ENCODE assay signal across 12 cellular contexts in the genomic region with DNA sequence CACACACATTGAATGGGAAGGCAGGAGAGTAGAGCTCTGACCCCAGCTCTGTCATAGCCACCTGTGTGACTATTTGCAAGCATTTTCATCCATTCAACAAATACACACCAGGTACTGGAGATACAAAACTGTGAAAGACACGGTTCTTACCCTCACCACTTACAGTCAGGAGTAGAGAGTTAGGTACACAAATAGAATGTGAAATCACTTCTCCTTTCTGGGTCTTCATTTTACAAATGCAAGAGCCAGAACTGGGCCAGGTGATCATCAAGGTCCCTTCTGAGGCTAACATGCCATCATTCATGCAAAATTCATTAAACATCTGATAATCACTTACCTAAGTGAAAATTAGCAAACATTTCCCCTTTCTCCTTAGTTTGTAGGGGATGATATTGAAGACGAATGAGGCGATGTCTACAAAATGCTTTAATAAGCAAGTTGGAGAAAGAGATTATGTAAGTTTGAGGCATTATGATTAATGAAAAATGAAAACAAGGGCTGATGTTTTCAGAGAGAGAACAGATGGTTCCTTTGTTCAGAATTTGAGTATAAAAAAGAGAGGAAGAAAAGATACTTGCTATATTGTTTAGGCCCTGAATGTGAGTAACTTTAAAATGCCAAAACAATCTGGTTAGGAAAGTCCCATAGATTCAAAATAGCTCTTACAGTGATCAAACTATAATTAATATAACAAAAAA.
A peak's percentile ranks its signal among the peaks of the same experiment; 100 is the strongest.
DNase-seq lines count a peak whose midpoint lies in the region; ATAC-seq, FAIRE-seq and TF ChIP-seq lines count a peak whose summit lies in the region.
"Had no signal": no experiment of that assay in that cellular context is flagged by ENCODE, and none has a peak within 500 bp of the region (broad histone marks: within the 10 kb centered on the region; RNA-seq: fewer than 3 reads in every experiment).

No MANE protein-coding gene starts in this region.

- H4K20me1 ChIP-seq in DOHH2 (ENCODE audit: control insufficient read depth, insufficient read depth, low read depth, low read length) (no peaks in the 10 kb centered on the region), endothelial cell of umbilical vein (replicated peaks; ENCODE audit: control insufficient read depth, extremely low read depth, insufficient read depth, low read length) (no peaks in the 10 kb centered on the region)

- dilution Hi-C loops in endothelial cell of umbilical vein (cut with MboI; ENCODE audit: extremely low pct_ligation_motif_present, low sequenced_read_pairs) = no loop called here

- H3K9me3 ChIP-seq in DOHH2 (ENCODE audit: control insufficient read depth, insufficient read depth, low read length) (no peaks in the 10 kb centered on the region), endothelial cell of umbilical vein (replicated peaks; ENCODE audit: control insufficient read depth, insufficient read depth, low read length) (no peaks in the 10 kb centered on the region), sigmoid colon (no peaks in the 10 kb centered on the region)
- H3K9me3 ChIP-seq: ovary had no signal

- intact Hi-C loops in endothelial cell of umbilical vein (cut with micrococcal nuclease) (no loop called here), sigmoid colon (cut with DNase I) (no loop called here), posterior cingulate gyrus (cut with DNase I) (no loop called here)

- H3K9me2 ChIP-seq in DOHH2 (replicated peaks; ENCODE audit: control insufficient read depth, low read length) = no peaks in the 10 kb centered on the region

- CTCF ChIA-PET in endothelial cell of umbilical vein (lab: Charles Lee) = interaction anchor here (1.1 kb wide), 1 partner anchor 8 kb away, joined by 3 read pairs; no protein-coding TSS in a partner anchor

- WGBS in sigmoid colon, 2 donors = 71 to 87% methylated on average over 3 of the region's 3 CpGs

- peak overlapping the region; percentile 98 for H3K27ac ChIP-seq in DOHH2 (ENCODE audit: low read depth, low read length)
- H3K27ac ChIP-seq in endothelial cell of umbilical vein (ENCODE audit: insufficient read depth, low read depth, low read length) = no peak overlapping the region
- H3K27ac ChIP-seq in sigmoid colon = peak overlapping the region; percentile 70 to 97 (median 83)
- H3K27ac ChIP-seq: ovary, RWPE1 had no signal

- H3K9ac ChIP-seq in endothelial cell of umbilical vein (replicated peaks; ENCODE audit: extremely low read depth, insufficient read depth, low read length) = no peak overlapping the region

- no TSS peak for BruUV-seq in endothelial cell of umbilical vein (replicated peaks; lab: Mats Ljungman, UMichigan)

- no peak for TF ChIP-seq EP300 in sigmoid colon (IDR thresholded peaks at IDR 0.05)

- H2AFZ ChIP-seq in endothelial cell of umbilical vein (ENCODE audit: low read depth, low read length) = no peak overlapping the region

- POLR2A ChIA-PET in endothelial cell of umbilical vein (lab: Charles Lee) = no interaction called here

- H3K4me1 ChIP-seq in DOHH2 (ENCODE audit: control insufficient read depth, low read length) (peaks cover 99% of the 10 kb centered on the region), endothelial cell of umbilical vein (ENCODE audit: control insufficient read depth, extremely low read depth, insufficient read depth, low read length) (peaks cover 4% of the 10 kb centered on the region), sigmoid colon (peaks cover 0 to 98% (median 94%) of the 10 kb centered on the region in 4 donors)

- no peak for FAIRE-seq in endothelial cell of umbilical vein (lab: Jason Lieb, UNC)
- FAIRE-seq: H1 had no signal

- no peaks in the 10 kb centered on the region for H3K9me1 ChIP-seq in endothelial cell of umbilical vein (replicated peaks; ENCODE audit: control insufficient read depth, extremely low read depth, insufficient read depth, low read length)

- H3K4me2 ChIP-seq in DOHH2 (ENCODE audit: low read length) (peak overlapping the region; percentile 92), endothelial cell of umbilical vein (ENCODE audit: insufficient read depth, low read length) (no peak overlapping the region)

- H3K27me3 ChIP-seq in DOHH2 (ENCODE audit: control insufficient read depth, low read length) (no peaks in the 10 kb centered on the region), endothelial cell of umbilical vein (ENCODE audit: control insufficient read depth in 2 of 2, insufficient read depth in 2 of 2, low read length in 2 of 2) (no peaks in the 10 kb centered on the region), sigmoid colon (no peaks in the 10 kb centered on the region)
- H3K27me3 ChIP-seq: ovary had no signal

- ATAC-seq in HG02884 (IDR thresholded peaks at IDR 0.05; ENCODE audit: unreplicated experiment) = no peak

- H3K4me3 ChIP-seq in DOHH2 (ENCODE audit: low read length) = peak overlapping the region; percentile 77
- H3K4me3 ChIP-seq in endothelial cell of umbilical vein (replicated peaks in 1 of 3; ENCODE audit: insufficient read depth in 1 of 3, low read depth in 1 of 3, low read length in 3 of 3) = no peak overlapping the region
- no peak overlapping the region for H3K4me3 ChIP-seq in sigmoid colon
- H3K4me3 ChIP-seq: ovary had no signal

- TF ChIP-seq CTCF in DOHH2 (IDR thresholded peaks at IDR 0.05; ENCODE audit: low read depth, low read length, poor library complexity, severe bottlenecking) (no peak), endothelial cell of umbilical vein (IDR thresholded peaks at IDR 0.05; ENCODE audit: extremely low read depth in 1 of 2, insufficient read depth in 1 of 2, low read depth in 1 of 2, low read length in 2 of 2) (no peak), sigmoid colon (IDR thresholded peaks at IDR 0.05) (no peak), GM20000 (IDR thresholded peaks at IDR 0.05; ENCODE audit: extremely low read depth, missing control alignments) (no peak)

- H3K36me3 ChIP-seq in DOHH2 (ENCODE audit: control insufficient read depth, low read length) = peaks cover 40% of the 10 kb centered on the region
- H3K36me3 ChIP-seq in endothelial cell of umbilical vein (ENCODE audit: control insufficient read depth in 2 of 2, extremely low read depth in 1 of 2, insufficient read depth in 2 of 2, low read length in 2 of 2) = peaks cover 0 to 3% of the 10 kb centered on the region in 2 experiments
- H3K36me3 ChIP-seq in sigmoid colon = peaks cover 0 to 6% (median 0%) of the 10 kb centered on the region in 4 donors
- H3K36me3 ChIP-seq: ovary had no signal

- DNase-seq in NAMALWA (ENCODE audit: low spot score) (peak; percentile 90), endothelial cell of umbilical vein (ENCODE audit: low read depth, low spot score) (peak; percentile 36), sigmoid colon (no peak), posterior cingulate gyrus (no peak), NCI-H510A treated with DMSO at 0.1 percent for 48 hours (lab: John Stamatoyannopoulos, UW) (no peak), GM20000 (ENCODE audit: low spot score) (no peak)
- DNase-seq: NCI-H2171, ovary had no signal

- H3K79me2 ChIP-seq in DOHH2 (ENCODE audit: control insufficient read depth, low read length) (peaks cover 55% of the 10 kb centered on the region), endothelial cell of umbilical vein (ENCODE audit: control insufficient read depth, insufficient read depth, low read length) (peaks cover 13% of the 10 kb centered on the region)

- peaks cover 65% of the 10 kb centered on the region for H3F3A ChIP-seq in DOHH2 (ENCODE audit: control insufficient read depth, insufficient read depth)

- no peak for TF ChIP-seq POLR2A in endothelial cell of umbilical vein (IDR thresholded peaks at IDR 0.05; ENCODE audit: low read depth, low read length)
- TF ChIP-seq POLR2A in sigmoid colon (IDR thresholded peaks at IDR 0.05) = no peak

TF ChIP-seq in endothelial cell of umbilical vein, 7 proteins besides CTCF, POLR2A, EP300 and RAD21:
- TF ChIP-seq MAX (IDR thresholded peaks at IDR 0.05; ENCODE audit: insufficient read depth, insufficient read length) (no peak), GATA2 (IDR thresholded peaks at IDR 0.05; ENCODE audit: insufficient read depth, insufficient read length, low read depth, low read length) (no peak), FOS (IDR thresholded peaks at IDR 0.05; ENCODE audit: borderline replicate concordance, insufficient read depth, low read length) (no peak), EZH2 (IDR thresholded peaks at IDR 0.05; ENCODE audit: borderline replicate concordance, low read depth, low read length, severe bottlenecking) (no peak), JUN (IDR thresholded peaks at IDR 0.05; ENCODE audit: borderline replicate concordance, insufficient read depth, insufficient read length, low read depth) (no peak), POLR2AphosphoS5 (IDR thresholded peaks at IDR 0.05; ENCODE audit: insufficient read depth, low read depth, low read length) (no peak), MYC (IDR thresholded peaks at IDR 0.05; ENCODE audit: low read depth, low read length) (no peak)

Comparison
In these comparisons a context has a peak if more than half of its experiments do, and no peak if none do; other contexts are left out.
1. DNase-seq: peak in NAMALWA (single experiment) and endothelial cell of umbilical vein (single experiment); none in sigmoid colon (single experiment), posterior cingulate gyrus (0 of 10), NCI-H510A treated with DMSO at 0.1 percent for 48 hours (single experiment) and GM20000 (single experiment).